Comparison of ENCODE assay signal across 2 cellular contexts in genomic region chr2:100380681-100381080, GRCh38.
TF ChIP-seq lines count a peak whose summit lies in the region.

No MANE protein-coding gene starts in this region.

TF ChIP-seq in GM12878, 131 proteins besides CTCF, POLR2A, EP300 and RAD21 (continues in another document):
- TF ChIP-seq REST (IDR thresholded peaks at IDR 0.05; ENCODE audit: low read depth, low read length) (no peak), ZNF687 (IDR thresholded peaks at IDR 0.05) (no peak), SMAD5 (IDR thresholded peaks at IDR 0.05; ENCODE audit: low read depth) (no peak), ZBED1 (IDR thresholded peaks at IDR 0.05; ENCODE audit: borderline replicate concordance) (no peak), BACH1 (IDR thresholded peaks at IDR 0.05; ENCODE audit: borderline replicate concordance) (no peak), JUND (IDR thresholded peaks at IDR 0.05; ENCODE audit: low read depth, low read length) (no peak), CBX5 (IDR thresholded peaks at IDR 0.05; ENCODE audit: low read depth) (no peak), CHD2 (IDR thresholded peaks at IDR 0.05; ENCODE audit: borderline replicate concordance, low read depth, low read length) (no peak), SKIL (IDR thresholded peaks at IDR 0.05; ENCODE audit: low read depth, poor library complexity, severe bottlenecking) (no peak), PRDM15 (CRISPR knock-in tag; IDR thresholded peaks at IDR 0.05) (no peak)

TF ChIP-seq in GM23338, 12 proteins besides CTCF, POLR2A, EP300 and RAD21:
- no peak for TF ChIP-seq ETS1 (IDR thresholded peaks at IDR 0.05)
- no peak for TF ChIP-seq CREB1 (CRISPR knock-in tag; IDR thresholded peaks at IDR 0.05; ENCODE audit: low read depth)
- no peak for TF ChIP-seq EZH2phosphoT487 (IDR thresholded peaks at IDR 0.05; ENCODE audit: unreplicated experiment)
- TF ChIP-seq ZNF462 (CRISPR knock-in tag; IDR thresholded peaks at IDR 0.05) = no peak
- no peak for TF ChIP-seq POLR2AphosphoS5 (IDR thresholded peaks at IDR 0.05; ENCODE audit: low read depth)
- no peak for TF ChIP-seq JUNB (IDR thresholded peaks at IDR 0.05; ENCODE audit: unreplicated experiment)
- no peak for TF ChIP-seq ZNF331 (CRISPR knock-in tag; IDR thresholded peaks at IDR 0.05; ENCODE audit: low read depth)
- no peak for TF ChIP-seq NANOG (IDR thresholded peaks at IDR 0.05; ENCODE audit: borderline replicate concordance)
- no peak for TF ChIP-seq REST (IDR thresholded peaks at IDR 0.05; ENCODE audit: unreplicated experiment)
- TF ChIP-seq EZH2 (IDR thresholded peaks at IDR 0.05; ENCODE audit: low read depth, unreplicated experiment) = no peak
- no peak for TF ChIP-seq STAT1 (IDR thresholded peaks at IDR 0.05; ENCODE audit: unreplicated experiment)
- TF ChIP-seq ZNF114 (CRISPR knock-in tag; IDR thresholded peaks at IDR 0.05) = no peak
